In the genomic region with DNA sequence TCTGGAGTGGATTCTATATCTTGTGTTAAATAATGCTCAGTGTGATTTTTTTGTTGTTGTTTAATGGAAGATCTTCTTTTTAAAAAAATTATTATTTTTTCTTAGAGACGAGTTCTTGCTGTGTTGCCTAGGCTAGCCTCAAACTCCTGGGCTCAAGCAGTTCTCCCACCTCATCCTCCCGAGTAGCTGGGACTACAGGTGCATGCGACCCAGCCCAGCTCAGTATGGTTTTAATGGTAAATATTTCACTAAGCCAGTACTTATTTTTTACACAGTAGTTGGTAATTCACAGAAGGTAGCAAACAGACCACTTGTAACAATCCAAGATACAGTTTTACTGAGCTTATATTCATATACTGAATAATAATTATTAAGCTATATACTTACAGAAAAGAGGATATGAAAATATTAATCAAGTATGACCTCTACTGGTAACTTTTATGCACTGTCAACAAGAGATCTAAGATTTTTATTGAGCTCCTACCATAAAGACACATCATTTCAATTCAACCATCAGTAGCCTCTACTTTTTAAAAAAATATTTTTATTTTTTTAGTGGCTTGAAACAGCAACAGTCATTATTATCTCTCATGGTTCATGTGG, we compare ENCODE assay signal across 1 cellular context.
TF ChIP-seq lines count a peak whose summit lies in the region.

No MANE protein-coding gene starts in this region.

TF ChIP-seq in IMR-90, 13 proteins besides CTCF, POLR2A, EP300 and RAD21:
- TF ChIP-seq SMC3 (IDR thresholded peaks at IDR 0.05; ENCODE audit: low read depth, low read length), result peak; percentile 41; the same call in 1 of the 2 replicates
- no peak for TF ChIP-seq MAZ (IDR thresholded peaks at IDR 0.05; ENCODE audit: borderline replicate concordance, low read depth, low read length)
